ENCODE assay signal across 26 cellular contexts in the genomic region with DNA sequence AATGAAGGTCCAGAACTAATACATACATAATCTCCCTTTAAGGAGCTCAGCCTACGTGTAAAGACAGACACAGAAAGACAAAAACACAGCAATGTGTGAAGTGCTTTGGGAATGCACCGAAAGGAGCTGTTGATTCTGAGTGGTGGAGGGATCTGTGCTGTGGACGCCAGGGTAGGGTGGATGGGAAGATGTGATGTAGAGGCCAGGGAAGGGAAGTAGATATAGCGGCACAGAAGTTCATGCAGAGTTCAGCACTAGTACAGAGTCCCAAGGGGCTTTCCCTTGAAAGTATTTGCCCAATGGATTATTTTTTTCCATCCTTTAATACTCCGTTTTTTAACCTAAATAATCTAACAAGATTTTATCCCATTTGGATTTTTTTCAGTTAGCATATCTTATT.
"Had no signal": no experiment of that assay in that cellular context is flagged by ENCODE, and none has a peak within 500 bp of the region (broad histone marks: within the 10 kb centered on the region; RNA-seq: fewer than 3 reads in every experiment).

No MANE protein-coding gene starts in this region.

- H3K9me3 Mint-ChIP-seq: activated CD4-positive, alpha-beta T cell treated with anti-CD3 and anti-CD28 coated beads, Interleukin-2, amount 10 ng/mL, durations not matched to agents 24 days and 14 days; activated CD8-positive, alpha-beta T cell treated with anti-CD3 and anti-CD28 coated beads for 36 hours; activated naive CD8-positive, alpha-beta T cell treated with anti-CD3 and anti-CD28 coated beads, Interleukin-2, amount 50 U/mL, for 24 hours; brain; endodermal cell; naive B cell; T-helper 2 cell treated with Interferon-gamma antibody and Interleukin-4, amounts not matched to agents 5 μg/mL and 100 μg/mL, for 36 hours had no signal

- H3K4me1 Mint-ChIP-seq: activated CD8-positive, alpha-beta memory T cell treated with anti-CD3 and anti-CD28 coated beads, Interleukin-2, amount 10 ng/mL, durations not matched to agents 7 days and 5 days; activated naive CD8-positive, alpha-beta T cell treated with anti-CD3 and anti-CD28 coated beads, Interleukin-2, amount 50 U/mL, for 24 hours; naive B cell had no signal

- DNase-seq: activated CD4-positive, alpha-beta T cell treated with anti-CD3 and anti-CD28 coated beads, Interleukin-2, amount 10 ng/mL, durations not matched to agents 24 days and 14 days; activated CD8-positive, alpha-beta memory T cell treated with anti-CD3 and anti-CD28 coated beads, Interleukin-2, amount 10 ng/mL, durations not matched to agents 7 days and 5 days; activated CD8-positive, alpha-beta T cell treated with anti-CD3 and anti-CD28 coated beads for 36 hours; activated gamma-delta T cell; activated naive CD4-positive, alpha-beta T cell treated with anti-CD3 and anti-CD28 coated beads, Interleukin-2, amount 50 U/mL, for 16 hours; activated naive CD8-positive, alpha-beta T cell treated with anti-CD3 and anti-CD28 coated beads, Interleukin-2, amount 50 U/mL, for 24 hours; activated T-cell treated with anti-CD3 and anti-CD28 coated beads for 4 hours; anterior cingulate cortex; endodermal cell; esophagus squamous epithelium; gastrocnemius medialis; kidney; naive B cell; right cardiac atrium; stimulated activated CD4-positive, alpha-beta T cell treated with anti-CD3 and anti-CD28 coated beads, Interleukin-12 subunit alpha, Interleukin-12 subunit beta, amount 100 ng/mL, for 4 hours; stomach; T-cell had no signal

- H3K27me3 Mint-ChIP-seq: activated CD8-positive, alpha-beta memory T cell treated with anti-CD3 and anti-CD28 coated beads, Interleukin-2, amount 10 ng/mL, durations not matched to agents 7 days and 5 days; activated CD8-positive, alpha-beta T cell treated with anti-CD3 and anti-CD28 coated beads for 36 hours; activated naive CD8-positive, alpha-beta T cell treated with anti-CD3 and anti-CD28 coated beads, Interleukin-2, amount 50 U/mL, for 24 hours; T-cell had no signal

- H3K4me3 ChIP-seq: coronary artery, esophagus squamous epithelium, gastrocnemius medialis, lung, stomach, suprapubic skin, tibial nerve had no signal

- H3K36me3 Mint-ChIP-seq: activated CD8-positive, alpha-beta memory T cell treated with anti-CD3 and anti-CD28 coated beads, Interleukin-2, amount 10 ng/mL, durations not matched to agents 7 days and 5 days; brain; naive B cell; T-cell had no signal

- H3K4me3 Mint-ChIP-seq: activated CD4-positive, alpha-beta T cell treated with anti-CD3 and anti-CD28 coated beads, Interleukin-2, amount 10 ng/mL, durations not matched to agents 24 days and 14 days; activated CD8-positive, alpha-beta memory T cell treated with anti-CD3 and anti-CD28 coated beads, Interleukin-2, amount 10 ng/mL, durations not matched to agents 7 days and 5 days; activated CD8-positive, alpha-beta T cell treated with anti-CD3 and anti-CD28 coated beads for 36 hours; activated naive CD8-positive, alpha-beta T cell treated with anti-CD3 and anti-CD28 coated beads, Interleukin-2, amount 50 U/mL, for 24 hours; brain; endodermal cell; naive B cell; T-cell; T-helper 2 cell treated with Interferon-gamma antibody and Interleukin-4, amounts not matched to agents 5 μg/mL and 100 μg/mL, for 36 hours had no signal

- H3K36me3 ChIP-seq: esophagus squamous epithelium, gastrocnemius medialis, stomach, suprapubic skin, tibial nerve had no signal

- H3K27ac ChIP-seq: coronary artery, esophagus squamous epithelium, gastrocnemius medialis, parathyroid adenoma, stomach, suprapubic skin, tibial nerve, VCaP had no signal

- ATAC-seq: activated CD4-positive, CD25-positive, alpha-beta regulatory T cell treated with anti-CD3 and anti-CD28 coated beads, Interleukin-2, amount 50 U/mL, for 24 hours; activated CD8-positive, alpha-beta memory T cell treated with anti-CD3 and anti-CD28 coated beads, Interleukin-2, amount 10 ng/mL, durations not matched to agents 7 days and 5 days; activated CD8-positive, alpha-beta T cell treated with anti-CD3 and anti-CD28 coated beads for 36 hours; activated naive CD8-positive, alpha-beta T cell treated with anti-CD3 and anti-CD28 coated beads, Interleukin-2, amount 50 U/mL, for 24 hours; gastrocnemius medialis; T-cell had no signal

- H3K27ac Mint-ChIP-seq: activated CD4-positive, alpha-beta T cell treated with anti-CD3 and anti-CD28 coated beads, Interleukin-2, amount 10 ng/mL, durations not matched to agents 24 days and 14 days; activated CD8-positive, alpha-beta memory T cell treated with anti-CD3 and anti-CD28 coated beads, Interleukin-2, amount 10 ng/mL, durations not matched to agents 7 days and 5 days; activated CD8-positive, alpha-beta T cell treated with anti-CD3 and anti-CD28 coated beads for 36 hours; activated naive CD8-positive, alpha-beta T cell treated with anti-CD3 and anti-CD28 coated beads, Interleukin-2, amount 50 U/mL, for 24 hours; brain; endodermal cell; T-cell; T-helper 2 cell treated with Interferon-gamma antibody and Interleukin-4, amounts not matched to agents 5 μg/mL and 100 μg/mL, for 36 hours had no signal

- H3K27me3 ChIP-seq: esophagus squamous epithelium, gastrocnemius medialis, stomach, suprapubic skin, tibial nerve had no signal

- H3K4me1 ChIP-seq: esophagus squamous epithelium, gastrocnemius medialis, parathyroid adenoma, stomach, suprapubic skin had no signal

- H3K9me3 ChIP-seq: esophagus squamous epithelium, gastrocnemius medialis, stomach, suprapubic skin, tibial nerve had no signal
